1 cellular context compared by ENCODE assay signal in the genomic region with DNA sequence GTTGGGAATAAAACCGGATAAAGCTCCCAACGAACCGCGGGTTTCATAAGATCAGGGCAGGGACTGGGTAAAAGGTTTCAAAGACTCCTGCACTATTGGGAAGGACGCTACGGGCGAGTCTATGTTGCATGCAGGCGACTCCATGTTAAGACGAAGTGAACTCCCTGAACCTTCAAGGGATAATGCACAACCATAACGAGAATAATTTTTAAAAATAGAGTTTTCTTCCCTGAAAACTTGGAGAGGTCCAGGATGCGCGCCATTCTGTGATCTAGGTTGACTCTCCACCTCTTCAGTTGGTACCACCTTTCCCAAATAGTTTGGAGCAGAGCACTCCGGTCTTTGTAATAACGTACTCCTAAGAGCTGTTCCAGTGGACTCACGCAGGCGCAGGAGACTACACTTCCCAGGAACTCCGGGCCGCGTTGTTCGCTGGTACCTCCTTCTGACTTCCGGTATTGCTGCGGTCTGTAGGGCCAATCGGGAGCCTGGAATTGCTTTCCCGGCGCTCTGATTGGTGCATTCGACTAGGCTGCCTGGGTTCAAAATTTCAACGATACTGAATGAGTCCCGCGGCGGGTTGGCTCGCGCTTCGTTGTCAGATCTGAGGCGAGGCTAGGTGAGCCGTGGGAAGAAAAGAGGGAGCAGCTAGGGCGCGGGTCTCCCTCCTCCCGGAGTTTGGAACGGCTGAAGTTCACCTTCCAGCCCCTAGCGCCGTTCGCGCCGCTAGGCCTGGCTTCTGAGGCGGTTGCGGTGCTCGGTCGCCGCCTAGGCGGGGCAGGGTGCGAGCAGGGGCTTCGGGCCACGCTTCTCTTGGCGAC.
A peak's percentile ranks its signal among the peaks of the same experiment; 100 is the strongest.
TF ChIP-seq lines count a peak whose summit lies in the region.

A gene with protein sequence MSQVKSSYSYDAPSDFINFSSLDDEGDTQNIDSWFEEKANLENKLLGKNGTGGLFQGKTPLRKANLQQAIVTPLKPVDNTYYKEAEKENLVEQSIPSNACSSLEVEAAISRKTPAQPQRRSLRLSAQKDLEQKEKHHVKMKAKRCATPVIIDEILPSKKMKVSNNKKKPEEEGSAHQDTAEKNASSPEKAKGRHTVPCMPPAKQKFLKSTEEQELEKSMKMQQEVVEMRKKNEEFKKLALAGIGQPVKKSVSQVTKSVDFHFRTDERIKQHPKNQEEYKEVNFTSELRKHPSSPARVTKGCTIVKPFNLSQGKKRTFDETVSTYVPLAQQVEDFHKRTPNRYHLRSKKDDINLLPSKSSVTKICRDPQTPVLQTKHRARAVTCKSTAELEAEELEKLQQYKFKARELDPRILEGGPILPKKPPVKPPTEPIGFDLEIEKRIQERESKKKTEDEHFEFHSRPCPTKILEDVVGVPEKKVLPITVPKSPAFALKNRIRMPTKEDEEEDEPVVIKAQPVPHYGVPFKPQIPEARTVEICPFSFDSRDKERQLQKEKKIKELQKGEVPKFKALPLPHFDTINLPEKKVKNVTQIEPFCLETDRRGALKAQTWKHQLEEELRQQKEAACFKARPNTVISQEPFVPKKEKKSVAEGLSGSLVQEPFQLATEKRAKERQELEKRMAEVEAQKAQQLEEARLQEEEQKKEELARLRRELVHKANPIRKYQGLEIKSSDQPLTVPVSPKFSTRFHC (plus strand): TSS at position 562 of the 821 bp plus-strand sequence. CDS start 18,187 bp downstream, outside the sequence.

TF ChIP-seq in neural cell, 6 proteins besides CTCF, POLR2A, EP300 and RAD21 (continued from another document):
- TF ChIP-seq, protein P1, sequence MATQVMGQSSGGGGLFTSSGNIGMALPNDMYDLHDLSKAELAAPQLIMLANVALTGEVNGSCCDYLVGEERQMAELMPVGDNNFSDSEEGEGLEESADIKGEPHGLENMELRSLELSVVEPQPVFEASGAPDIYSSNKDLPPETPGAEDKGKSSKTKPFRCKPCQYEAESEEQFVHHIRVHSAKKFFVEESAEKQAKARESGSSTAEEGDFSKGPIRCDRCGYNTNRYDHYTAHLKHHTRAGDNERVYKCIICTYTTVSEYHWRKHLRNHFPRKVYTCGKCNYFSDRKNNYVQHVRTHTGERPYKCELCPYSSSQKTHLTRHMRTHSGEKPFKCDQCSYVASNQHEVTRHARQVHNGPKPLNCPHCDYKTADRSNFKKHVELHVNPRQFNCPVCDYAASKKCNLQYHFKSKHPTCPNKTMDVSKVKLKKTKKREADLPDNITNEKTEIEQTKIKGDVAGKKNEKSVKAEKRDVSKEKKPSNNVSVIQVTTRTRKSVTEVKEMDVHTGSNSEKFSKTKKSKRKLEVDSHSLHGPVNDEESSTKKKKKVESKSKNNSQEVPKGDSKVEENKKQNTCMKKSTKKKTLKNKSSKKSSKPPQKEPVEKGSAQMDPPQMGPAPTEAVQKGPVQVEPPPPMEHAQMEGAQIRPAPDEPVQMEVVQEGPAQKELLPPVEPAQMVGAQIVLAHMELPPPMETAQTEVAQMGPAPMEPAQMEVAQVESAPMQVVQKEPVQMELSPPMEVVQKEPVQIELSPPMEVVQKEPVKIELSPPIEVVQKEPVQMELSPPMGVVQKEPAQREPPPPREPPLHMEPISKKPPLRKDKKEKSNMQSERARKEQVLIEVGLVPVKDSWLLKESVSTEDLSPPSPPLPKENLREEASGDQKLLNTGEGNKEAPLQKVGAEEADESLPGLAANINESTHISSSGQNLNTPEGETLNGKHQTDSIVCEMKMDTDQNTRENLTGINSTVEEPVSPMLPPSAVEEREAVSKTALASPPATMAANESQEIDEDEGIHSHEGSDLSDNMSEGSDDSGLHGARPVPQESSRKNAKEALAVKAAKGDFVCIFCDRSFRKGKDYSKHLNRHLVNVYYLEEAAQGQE (IDR thresholded peaks at IDR 0.05; ENCODE audit: borderline replicate concordance), result peak; percentile 76
- TF ChIP-seq POLR2AphosphoS5 (IDR thresholded peaks at IDR 0.05) (peak; percentile 93), SMC3 (conservative IDR thresholded peaks at IDR 0.05; ENCODE audit: poor library complexity) (peak; percentile 45)
